8 cellular contexts compared by ENCODE assay signal in genomic region chr14:45135181-45135580, GRCh38. TPM values are rescaled to one million over a fixed set of nuclear protein-coding genes. Genes with fewer than 3 reads are reported as not detected.
DNase-seq lines count a peak whose midpoint lies in the region; ATAC-seq and TF ChIP-seq lines count a peak whose summit lies in the region.

No MANE protein-coding gene starts in this region.

- ATAC-seq in left colon (no peak), HG03095 (IDR thresholded peaks at IDR 0.05; ENCODE audit: unreplicated experiment) (no peak), GM18505 (IDR thresholded peaks at IDR 0.05; ENCODE audit: unreplicated experiment) (no peak)

- no peaks in the 10 kb centered on the region for H3K27me3 ChIP-seq in DOHH2 (ENCODE audit: control insufficient read depth, low read length)
- no peaks in the 10 kb centered on the region for H3K27me3 ChIP-seq in mucosa of rectum (ENCODE audit: control insufficient read depth in 2 of 2, insufficient read depth in 2 of 2, low read length in 2 of 2)

- H3K27ac ChIP-seq in DOHH2 (ENCODE audit: low read depth, low read length) (peak overlapping the region; percentile 74), mucosa of rectum (ENCODE audit: low read depth in 2 of 2, low read length in 2 of 2) (peak overlapping the region; percentile 86 to 90)

- peak overlapping the region; percentile 72 to 87 for H3K9ac ChIP-seq in mucosa of rectum (ENCODE audit: low read depth in 1 of 2, low read length in 2 of 2)

- TF ChIP-seq POLR2A in GM18505 (IDR thresholded peaks at IDR 0.05; ENCODE audit: borderline replicate concordance, extremely low read depth, insufficient read depth, insufficient read length), result no peak

- H3K4me2 ChIP-seq in DOHH2 (ENCODE audit: low read length), result peak overlapping the region; percentile 67

- H3K36me3 ChIP-seq in DOHH2 (ENCODE audit: control insufficient read depth, low read length) (peaks cover 23% of the 10 kb centered on the region), mucosa of rectum (ENCODE audit: control insufficient read depth in 2 of 2, insufficient read depth in 2 of 2, low read length in 2 of 2) (no peaks in the 10 kb centered on the region)

- H3K4me3 ChIP-seq in DOHH2 (ENCODE audit: low read length), result peak overlapping the region; percentile 94
- peak overlapping the region; percentile 87 for H3K4me3 ChIP-seq in choroid plexus epithelial cell (ENCODE audit: low read depth, low read length)
- peak overlapping the region; percentile 85 to 97 for H3K4me3 ChIP-seq in mucosa of rectum (ENCODE audit: low read length in 2 of 2)

- H3K79me2 ChIP-seq in DOHH2 (ENCODE audit: control insufficient read depth, low read length), result peaks cover 81% of the 10 kb centered on the region

- no peaks in the 10 kb centered on the region for H3K9me2 ChIP-seq in DOHH2 (replicated peaks; ENCODE audit: control insufficient read depth, low read length)

- TF ChIP-seq CTCF in DOHH2 (IDR thresholded peaks at IDR 0.05; ENCODE audit: low read depth, low read length, poor library complexity, severe bottlenecking) (no peak), choroid plexus epithelial cell (conservative IDR thresholded peaks at IDR 0.05; ENCODE audit: low read depth, low read length) (no peak)

- H3K4me1 ChIP-seq in DOHH2 (ENCODE audit: control insufficient read depth, low read length) (peaks cover 34% of the 10 kb centered on the region), mucosa of rectum (ENCODE audit: control insufficient read depth in 2 of 2, insufficient read depth in 2 of 2, low read length in 2 of 2) (peaks cover 11 to 13% of the 10 kb centered on the region in 2 donors)

- intact Hi-C loops in left colon (cut with DNase I, micrococcal nuclease), result loop anchor here in 1 of 2 donors (10.0 kb wide), 2 partner anchors 120 to 170 kb away; partner anchors contain the start of genes KLHL28, MIS18BP1 and TOGARAM1

- H4K20me1 ChIP-seq in DOHH2 (ENCODE audit: control insufficient read depth, insufficient read depth, low read depth, low read length), result peaks cover 3% of the 10 kb centered on the region; the same call in 1 of the 2 replicates

- H3K9me3 ChIP-seq in DOHH2 (ENCODE audit: control insufficient read depth, insufficient read depth, low read length) (no peaks in the 10 kb centered on the region), mucosa of rectum (ENCODE audit: control insufficient read depth in 2 of 2, low read length in 2 of 2) (no peaks in the 10 kb centered on the region)

- DNase-seq in NCI-H146 (lab: John Stamatoyannopoulos, UW) (peak; percentile 21), choroid plexus epithelial cell (ENCODE audit: low read depth) (peak; percentile 60), left colon (no peak), AG08395 (ENCODE audit: low spot score) (no peak)

- H3F3A ChIP-seq in DOHH2 (ENCODE audit: control insufficient read depth, insufficient read depth), result peaks cover 5% of the 10 kb centered on the region

RNA-seq across cellular contexts. Expression of gene FANCM, which starts 0.5 kb away (rescaled TPM):
- 1 to 10 TPM; 3.4 to 4.2 TPM for total RNA-seq in left colon

RNA-seq across cellular contexts. Expression of gene FKBP3, which starts 0.9 kb away (rescaled TPM):
- 10 to 100 TPM; 43.8 to 46.5 TPM for total RNA-seq in left colon

RNA-seq across cellular contexts. Expression of gene PRPF39, which starts 51.3 kb away (rescaled TPM):
- total RNA-seq in left colon, result 10 to 100 TPM; 24.4 to 27.0 TPM

Comparison
In these comparisons a context has a peak if more than half of its experiments do, and no peak if none do; other contexts are left out.
1. DNase-seq: peak in NCI-H146 (single experiment) and choroid plexus epithelial cell (single experiment); none in left colon (0 of 2) and AG08395 (single experiment).
2. Peak in every context shown above with its lines, with median percentiles within 50 percentile points of each other: H3K4me3 ChIP-seq.